15 cellular contexts compared by ENCODE assay signal in the genomic region with DNA sequence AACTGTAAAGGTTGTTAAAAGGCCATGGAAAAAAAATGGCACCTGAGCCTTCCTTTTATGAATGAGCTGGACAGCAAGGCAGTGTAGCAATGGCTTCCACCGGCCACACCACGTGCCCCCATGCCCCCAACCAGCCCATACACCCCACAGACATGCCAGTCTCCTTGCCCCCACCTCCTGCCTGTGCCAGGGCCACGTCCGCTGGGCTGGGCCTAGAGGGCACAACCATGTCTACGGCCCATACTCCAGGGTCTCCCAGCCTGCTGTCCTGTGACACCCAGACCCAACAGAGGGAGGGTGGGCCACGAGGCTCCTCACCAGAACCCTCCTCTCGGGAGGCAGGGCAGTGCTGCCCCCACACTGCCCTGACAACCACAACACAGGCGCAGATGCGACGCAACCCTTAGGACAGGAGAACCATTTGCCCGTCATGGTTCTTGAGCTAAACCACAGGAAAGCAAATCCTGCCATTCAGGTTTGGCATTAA.
"Had no signal": no experiment of that assay in that cellular context is flagged by ENCODE, and none has a peak within 500 bp of the region (broad histone marks: within the 10 kb centered on the region; RNA-seq: fewer than 3 reads in every experiment).

No MANE protein-coding gene starts in this region.

- H3K27ac Mint-ChIP-seq: dendritic cell treated with granulocyte-macrophage colony-stimulating factor and Interleukin-4, amounts not matched to agents 40 ng/mL and 50 ng/mL, for 4 days; stimulated activated naive B cell treated with anti-CD40 and anti-IgM and Interleukin-4, amounts not matched to agents 10 μg/mL and 1 μg/mL and 100 μg/mL, for 72 hours had no signal

- H3K9me3 ChIP-seq: ascending aorta, mucosa of descending colon, sigmoid colon, upper lobe of right lung had no signal

- ATAC-seq: effector memory CD8-positive, alpha-beta T cell; left cardiac atrium; mucosa of descending colon; stimulated activated naive B cell treated with anti-CD40 and anti-IgM and Interleukin-4, amounts not matched to agents 10 μg/mL and 1 μg/mL and 100 μg/mL, for 72 hours; upper lobe of right lung had no signal

- H3K36me3 Mint-ChIP-seq: naive B cell had no signal

- H3K4me1 ChIP-seq: upper lobe of right lung had no signal

- H3K27me3 Mint-ChIP-seq: dendritic cell treated with granulocyte-macrophage colony-stimulating factor and Interleukin-4, amounts not matched to agents 40 ng/mL and 50 ng/mL, for 4 days; effector memory CD8-positive, alpha-beta T cell; naive B cell; stimulated activated naive B cell treated with anti-CD40 and anti-IgM and Interleukin-4, amounts not matched to agents 10 μg/mL and 1 μg/mL and 100 μg/mL, for 72 hours had no signal

- DNase-seq: activated CD4-positive, alpha-beta T cell treated with anti-CD3 and anti-CD28 coated beads for 1 hour; activated CD8-positive, alpha-beta memory T cell treated with anti-CD3 and anti-CD28 coated beads for 24 hours; activated CD8-positive, alpha-beta memory T cell treated with anti-CD3 and anti-CD28 coated beads, Interleukin-2, amount 50 U/mL, for 48 hours; effector memory CD8-positive, alpha-beta T cell; left cardiac atrium; naive B cell; sigmoid colon; stimulated activated CD4-positive, alpha-beta T cell treated with anti-CD3 and anti-CD28 coated beads, Interleukin-4, amount 100 ng/mL, for 24 hours; stimulated activated naive B cell treated with anti-CD40 and anti-IgM and Interleukin-4, amounts not matched to agents 10 μg/mL and 1 μg/mL and 100 μg/mL, for 72 hours; T-helper 2 cell; upper lobe of right lung had no signal

- H3K4me3 Mint-ChIP-seq: dendritic cell treated with granulocyte-macrophage colony-stimulating factor and Interleukin-4, amounts not matched to agents 40 ng/mL and 50 ng/mL, for 4 days; effector memory CD8-positive, alpha-beta T cell; stimulated activated naive B cell treated with anti-CD40 and anti-IgM and Interleukin-4, amounts not matched to agents 10 μg/mL and 1 μg/mL and 100 μg/mL, for 72 hours had no signal

- H3K9me3 Mint-ChIP-seq: dendritic cell treated with granulocyte-macrophage colony-stimulating factor and Interleukin-4, amounts not matched to agents 40 ng/mL and 50 ng/mL, for 4 days; effector memory CD8-positive, alpha-beta T cell; naive B cell; stimulated activated naive B cell treated with anti-CD40 and anti-IgM and Interleukin-4, amounts not matched to agents 10 μg/mL and 1 μg/mL and 100 μg/mL, for 72 hours had no signal

- H3K27ac ChIP-seq: ascending aorta, sigmoid colon, upper lobe of right lung, VCaP had no signal

- H3K27me3 ChIP-seq: ascending aorta, sigmoid colon, upper lobe of right lung had no signal

- H3K4me3 ChIP-seq: ascending aorta, mucosa of descending colon, sigmoid colon, upper lobe of right lung had no signal
